Comparison of ENCODE assay signal across 9 cellular contexts in the genomic region with DNA sequence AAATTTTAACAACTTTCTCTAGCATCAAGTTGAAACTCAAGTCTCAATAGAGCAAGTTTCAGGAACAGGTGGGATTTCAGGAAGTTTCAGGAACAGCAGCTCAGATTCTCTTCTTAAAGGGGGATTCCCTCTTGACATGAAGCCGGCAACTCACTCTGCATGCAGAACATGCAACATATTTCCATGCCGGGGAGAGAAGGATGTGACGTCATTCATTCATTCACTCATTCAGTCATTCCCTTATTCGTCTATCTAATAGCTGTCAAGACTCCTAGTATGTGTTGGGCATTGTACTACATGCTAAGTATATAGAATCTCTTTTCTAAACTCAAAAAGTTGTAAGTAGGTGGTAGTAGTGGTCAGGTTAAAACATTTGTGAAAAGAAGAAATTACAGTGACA. TPM values are rescaled to one million over a fixed set of nuclear protein-coding genes. Genes with fewer than 3 reads are reported as not detected.
"Had no signal": no experiment of that assay in that cellular context is flagged by ENCODE, and none has a peak within 500 bp of the region (broad histone marks: within the 10 kb centered on the region; RNA-seq: fewer than 3 reads in every experiment).

No MANE protein-coding gene starts in this region.

- H3K4me3 ChIP-seq: GM12878 had no signal

- ATAC-seq: GM12878 had no signal

- FAIRE-seq: G401.6, GM12878, GM12891, GM12892, GM18507, GM19239 had no signal

- DNase-seq: GDM1, GF-D8 had no signal

RNA-seq across cellular contexts. Expression of a gene that starts 4.8 kb away (rescaled TPM):
- total RNA-seq: G401, GM12878 had no signal
- polyA plus RNA-seq: GM12878 had no signal
